19 cellular contexts compared by ENCODE assay signal in genomic region chr2:64914247-64914646, GRCh38.
"Had no signal": no experiment of that assay in that cellular context is flagged by ENCODE, and none has a peak within 500 bp of the region (broad histone marks: within the 10 kb centered on the region; RNA-seq: fewer than 3 reads in every experiment).

No MANE protein-coding gene starts in this region.

- H3K9me3 ChIP-seq: adrenal gland, gastroesophageal sphincter, left lung, tibial nerve had no signal

- H3K36me3 ChIP-seq: adrenal gland, gastroesophageal sphincter, heart left ventricle, left lung, tibial nerve had no signal

- DNase-seq: activated CD4-positive, alpha-beta memory T cell treated with anti-CD3 and anti-CD28 coated beads for 36 hours; activated CD4-positive, alpha-beta T cell treated with anti-CD3 and anti-CD28 coated beads for 4 hours; activated gamma-delta T cell treated with Interleukin-2 at 50 U/mL for 16 hours; activated T-cell treated with anti-CD3 and anti-CD28 coated beads for 4 hours; adrenal gland; effector CD8-positive, alpha-beta T cell; left lung; midbrain; nephron progenitor cell; nucleus accumbens; posterior cingulate gyrus; stimulated activated naive CD4-positive, alpha-beta T cell treated with Interleukin-2 at 50 U/mL for 16 hours; substantia nigra had no signal

- H3K4me3 ChIP-seq: adrenal gland, gastroesophageal sphincter, heart left ventricle, left lung, tibial nerve had no signal

- ATAC-seq: activated naive CD4-positive, alpha-beta T cell treated with anti-CD3 and anti-CD28 coated beads, Interleukin-2, amount 50 U/mL, for 72 hours; esophagus mucosa; left lung had no signal

- FAIRE-seq: bronchial epithelial cell had no signal

- H3K27ac ChIP-seq: adrenal gland, gastroesophageal sphincter, heart left ventricle, left lung, tibial nerve had no signal

- H3K27me3 ChIP-seq: adrenal gland, gastroesophageal sphincter, heart left ventricle, left lung, tibial nerve had no signal
